ENCODE assay signal across 18 cellular contexts in the genomic region with DNA sequence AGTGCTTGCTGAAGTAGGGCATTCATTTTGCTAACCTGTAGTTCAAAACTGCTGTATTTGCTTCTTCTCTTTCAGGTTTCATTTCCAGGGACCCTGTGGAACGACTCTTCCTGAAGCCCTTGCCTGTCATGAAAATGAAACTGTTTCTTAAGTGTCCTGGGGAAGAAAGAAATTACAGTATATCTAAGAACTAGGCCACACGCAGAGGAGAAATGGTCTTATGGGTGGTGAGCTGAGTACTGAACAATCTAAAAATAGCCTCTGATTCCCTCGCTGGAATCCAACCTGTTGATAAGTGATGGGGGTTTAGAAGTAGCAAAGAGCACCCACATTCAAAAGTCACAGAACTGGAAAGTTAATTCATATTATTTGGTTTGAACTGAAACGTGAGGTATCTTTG. TPM values are rescaled to one million over a fixed set of nuclear protein-coding genes. Genes with fewer than 3 reads are reported as not detected.
DNase-seq lines count a peak whose midpoint lies in the region; ATAC-seq and TF ChIP-seq lines count a peak whose summit lies in the region.
"Had no signal": no experiment of that assay in that cellular context is flagged by ENCODE, and none has a peak within 500 bp of the region (broad histone marks: within the 10 kb centered on the region; RNA-seq: fewer than 3 reads in every experiment).

No MANE protein-coding gene starts in this region.

- H3K27ac ChIP-seq in BLaER1 (no peak overlapping the region), SK-N-MC (peak overlapping the region; percentile 48; the same call in 1 of the 2 replicates)
- H3K27ac ChIP-seq: esophagus squamous epithelium, SJCRH30 had no signal

- H4K20me1 ChIP-seq in BLaER1 = peaks cover 15% of the 10 kb centered on the region

- H3K27me3 Mint-ChIP-seq in endothelial cell (ENCODE audit: unreplicated experiment) = peaks cover 6% of the 10 kb centered on the region

- no peak for ATAC-seq in HG02623 (IDR thresholded peaks at IDR 0.05; ENCODE audit: unreplicated experiment)
- ATAC-seq: WTC11 had no signal

- no peak for TF ChIP-seq CTCF in GM12864 (IDR thresholded peaks at IDR 0.05; ENCODE audit: low read depth, low read length, missing control alignments)
- TF ChIP-seq CTCF in endothelial cell (IDR thresholded peaks at IDR 0.05; ENCODE audit: unreplicated experiment) = no peak

- peak overlapping the region; percentile 5; the same call in 1 of the 2 replicates for H3K4me2 ChIP-seq in BLaER1

- H3K36me3 ChIP-seq in BLaER1 = peaks cover 6% of the 10 kb centered on the region
- peaks cover 7% of the 10 kb centered on the region for H3K36me3 ChIP-seq in SK-N-MC (ENCODE audit: insufficient read depth, low read length)

- no peaks in the 10 kb centered on the region for H3K9me3 Mint-ChIP-seq in endothelial cell (ENCODE audit: unreplicated experiment)
- H3K9me3 Mint-ChIP-seq: WTC11 had no signal

- H3K9me3 ChIP-seq in BLaER1 = no peaks in the 10 kb centered on the region
- H3K9me3 ChIP-seq in SK-N-MC (ENCODE audit: low read depth, low read length) = no peaks in the 10 kb centered on the region
- H3K9me3 ChIP-seq: esophagus squamous epithelium, SJCRH30 had no signal

- H3K36me3 Mint-ChIP-seq in endothelial cell (ENCODE audit: low read depth, unreplicated experiment) = peaks cover 8% of the 10 kb centered on the region

- H3K4me3 ChIP-seq in BLaER1 (no peak overlapping the region), GM12864 (ENCODE audit: low read depth, low read length) (no peak overlapping the region; the same call in 1 of the 2 replicates), SK-N-MC (no peak overlapping the region)
- H3K4me3 ChIP-seq: esophagus squamous epithelium, SJCRH30 had no signal

- H3K4me3 Mint-ChIP-seq in endothelial cell (ENCODE audit: unreplicated experiment) = no peak overlapping the region
- H3K4me3 Mint-ChIP-seq: WTC11 had no signal

- peaks cover 41% of the 10 kb centered on the region for H3K4me1 ChIP-seq in BLaER1

- DNase-seq in GM12864 (ENCODE audit: low read depth) = peak; percentile 30
- DNase-seq in SK-N-MC (ENCODE audit: low read depth, low spot score) = no peak
- DNase-seq in endothelial cell (ENCODE audit: low spot score) = no peak
- no peak for DNase-seq in islet precursor cell
- DNase-seq in ureter (ENCODE audit: low spot score) = no peak
- no peak for DNase-seq in germinal center (ENCODE audit: low spot score)
- DNase-seq: activated gamma-delta T cell; C1 segment of cervical spinal cord; esophagus squamous epithelium; HCEC 1CT; midbrain; NCI-H1436; NCI-H526 treated with DMSO at 0.1 percent for 48 hours; SJCRH30; stimulated activated CD4-positive, alpha-beta T cell treated with anti-CD3 and anti-CD28 coated beads, Interleukin-4, amount 100 ng/mL, for 24 hours had no signal

- H3K27ac Mint-ChIP-seq in endothelial cell (ENCODE audit: unreplicated experiment) = peak overlapping the region; percentile 12

- H3K9ac ChIP-seq in BLaER1 (no peak overlapping the region), SK-N-MC (ENCODE audit: insufficient read length) (no peak overlapping the region)

- H3K27me3 ChIP-seq in BLaER1 = no peaks in the 10 kb centered on the region
- H3K27me3 ChIP-seq: esophagus squamous epithelium, SJCRH30 had no signal

- peaks cover 19% of the 10 kb centered on the region for H3K4me1 Mint-ChIP-seq in endothelial cell (ENCODE audit: unreplicated experiment)

RNA-seq across cellular contexts. Expression of a gene that starts 3.4 kb away (rescaled TPM):
- 43.5 TPM for total RNA-seq in endothelial cell (ENCODE audit: unreplicated experiment)
- total RNA-seq in ureter = 56.9 TPM

RNA-seq across cellular contexts. Expression of a gene that starts 37.3 kb away (rescaled TPM):
- total RNA-seq in endothelial cell (ENCODE audit: unreplicated experiment) = 16.0 TPM
- total RNA-seq in ureter = 20.4 TPM
